In genomic region chr6:30394139-30394538, GRCh38 we compare ENCODE assay signal across 1 cellular context.
TF ChIP-seq lines count a peak whose summit lies in the region.

No MANE protein-coding gene starts in this region.

TF ChIP-seq in HepG2, 621 proteins besides CTCF, POLR2A, EP300 and RAD21 (continued from another document):
- no peak for TF ChIP-seq HMGXB3 (CRISPR knock-in tag; IDR thresholded peaks at IDR 0.05; ENCODE audit: borderline replicate concordance)
- TF ChIP-seq ZBTB10 (CRISPR knock-in tag; IDR thresholded peaks at IDR 0.05; ENCODE audit: borderline replicate concordance), result no peak
- TF ChIP-seq ZSCAN5A (CRISPR knock-in tag; IDR thresholded peaks at IDR 0.05; ENCODE audit: borderline replicate concordance), result no peak
- no peak for TF ChIP-seq ZNF34 (CRISPR knock-in tag; IDR thresholded peaks at IDR 0.05; ENCODE audit: borderline replicate concordance)
- TF ChIP-seq TOE1 (CRISPR knock-in tag; IDR thresholded peaks at IDR 0.05), result no peak
- no peak for TF ChIP-seq ZNF224 (CRISPR knock-in tag; IDR thresholded peaks at IDR 0.05)
- TF ChIP-seq NFE2 (CRISPR knock-in tag; IDR thresholded peaks at IDR 0.05), result no peak
- no peak for TF ChIP-seq PHF5A (CRISPR knock-in tag; IDR thresholded peaks at IDR 0.05; ENCODE audit: low read depth, unreplicated experiment)
- TF ChIP-seq HNF1A (IDR thresholded peaks at IDR 0.05; ENCODE audit: low read depth), result no peak
- no peak for TF ChIP-seq HNF1A (CRISPR knock-in tag; IDR thresholded peaks at IDR 0.05; ENCODE audit: borderline replicate concordance)
- no peak for TF ChIP-seq ZNF878 (CRISPR knock-in tag; IDR thresholded peaks at IDR 0.05)
- no peak for TF ChIP-seq DMTF1 (CRISPR knock-in tag; IDR thresholded peaks at IDR 0.05)
- TF ChIP-seq RBFOX2 (IDR thresholded peaks at IDR 0.05; ENCODE audit: low read depth, low read length), result no peak
